Comparison of ENCODE assay signal across 1 cellular context in the genomic region with DNA sequence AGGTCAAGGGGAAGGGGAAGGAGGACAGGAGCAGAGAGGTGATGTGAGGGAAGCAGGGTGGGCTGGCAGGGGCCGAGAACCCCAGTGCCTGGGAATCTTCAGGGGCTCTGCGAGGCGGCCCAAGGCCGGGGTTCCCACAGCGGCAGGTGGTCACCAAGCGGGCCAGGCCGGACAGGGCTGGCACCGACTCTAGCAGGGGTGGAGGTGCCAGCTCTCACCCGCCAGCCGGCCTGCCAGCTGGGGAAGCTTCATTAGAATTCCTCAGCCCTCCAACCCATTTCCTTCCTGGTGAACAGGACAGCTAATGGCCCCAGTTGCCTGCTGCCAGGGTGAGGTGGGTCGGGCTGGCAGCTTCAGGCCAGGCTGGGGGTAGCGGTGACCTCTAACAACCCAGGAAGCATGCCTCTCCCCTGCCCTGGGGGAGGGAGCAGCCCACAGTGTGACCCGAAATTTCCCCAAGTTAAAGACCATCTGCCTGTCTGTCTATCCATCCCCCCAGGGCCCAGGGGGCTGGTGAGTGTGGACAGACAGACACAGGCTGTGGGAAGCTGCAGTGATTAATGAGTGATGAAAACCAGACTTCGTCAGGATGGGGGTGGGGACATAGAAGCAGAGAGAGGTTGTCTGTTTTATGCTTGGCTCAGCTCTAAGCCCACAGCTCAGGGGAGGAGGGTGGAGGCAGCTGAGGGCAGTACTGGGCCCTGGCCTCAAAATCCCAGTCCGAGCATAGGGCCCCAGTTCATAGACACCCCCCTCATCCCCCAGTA.
TF ChIP-seq lines count a peak whose summit lies in the region.

No MANE protein-coding gene starts in this region.

TF ChIP-seq in SK-N-SH treated with all-trans-retinoic acid at 6 μM for 48 hours, 23 proteins besides CTCF, POLR2A, EP300 and RAD21 (continued from another document):
- TF ChIP-seq BACH2 (CRISPR knock-in tag; IDR thresholded peaks at IDR 0.05; ENCODE audit: borderline replicate concordance) (peak; percentile 31; the same call in 1 of the 2 replicates), CSDC2 (CRISPR knock-in tag; IDR thresholded peaks at IDR 0.05) (peak; percentile 93), ZNF8 (CRISPR knock-in tag; IDR thresholded peaks at IDR 0.05) (peak; percentile 62; the same call in 1 of the 2 replicates), TCF4 (CRISPR knock-in tag; IDR thresholded peaks at IDR 0.05; ENCODE audit: borderline replicate concordance) (peak; percentile 97), PPARA (CRISPR knock-in tag; IDR thresholded peaks at IDR 0.05; ENCODE audit: borderline replicate concordance) (0 out of 2 replicates have a peak, but pooled peaks have one; percentile 51)
- TF ChIP-seq, protein P1, sequence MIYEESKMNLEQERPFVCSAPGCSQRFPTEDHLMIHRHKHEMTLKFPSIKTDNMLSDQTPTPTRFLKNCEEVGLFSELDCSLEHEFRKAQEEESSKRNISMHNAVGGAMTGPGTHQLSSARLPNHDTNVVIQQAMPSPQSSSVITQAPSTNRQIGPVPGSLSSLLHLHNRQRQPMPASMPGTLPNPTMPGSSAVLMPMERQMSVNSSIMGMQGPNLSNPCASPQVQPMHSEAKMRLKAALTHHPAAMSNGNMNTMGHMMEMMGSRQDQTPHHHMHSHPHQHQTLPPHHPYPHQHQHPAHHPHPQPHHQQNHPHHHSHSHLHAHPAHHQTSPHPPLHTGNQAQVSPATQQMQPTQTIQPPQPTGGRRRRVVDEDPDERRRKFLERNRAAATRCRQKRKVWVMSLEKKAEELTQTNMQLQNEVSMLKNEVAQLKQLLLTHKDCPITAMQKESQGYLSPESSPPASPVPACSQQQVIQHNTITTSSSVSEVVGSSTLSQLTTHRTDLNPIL (CRISPR knock-in tag; IDR thresholded peaks at IDR 0.05; ENCODE audit: low read depth), result peak; percentile 79; the same call in 1 of the 2 replicates
- TF ChIP-seq, protein P2, sequence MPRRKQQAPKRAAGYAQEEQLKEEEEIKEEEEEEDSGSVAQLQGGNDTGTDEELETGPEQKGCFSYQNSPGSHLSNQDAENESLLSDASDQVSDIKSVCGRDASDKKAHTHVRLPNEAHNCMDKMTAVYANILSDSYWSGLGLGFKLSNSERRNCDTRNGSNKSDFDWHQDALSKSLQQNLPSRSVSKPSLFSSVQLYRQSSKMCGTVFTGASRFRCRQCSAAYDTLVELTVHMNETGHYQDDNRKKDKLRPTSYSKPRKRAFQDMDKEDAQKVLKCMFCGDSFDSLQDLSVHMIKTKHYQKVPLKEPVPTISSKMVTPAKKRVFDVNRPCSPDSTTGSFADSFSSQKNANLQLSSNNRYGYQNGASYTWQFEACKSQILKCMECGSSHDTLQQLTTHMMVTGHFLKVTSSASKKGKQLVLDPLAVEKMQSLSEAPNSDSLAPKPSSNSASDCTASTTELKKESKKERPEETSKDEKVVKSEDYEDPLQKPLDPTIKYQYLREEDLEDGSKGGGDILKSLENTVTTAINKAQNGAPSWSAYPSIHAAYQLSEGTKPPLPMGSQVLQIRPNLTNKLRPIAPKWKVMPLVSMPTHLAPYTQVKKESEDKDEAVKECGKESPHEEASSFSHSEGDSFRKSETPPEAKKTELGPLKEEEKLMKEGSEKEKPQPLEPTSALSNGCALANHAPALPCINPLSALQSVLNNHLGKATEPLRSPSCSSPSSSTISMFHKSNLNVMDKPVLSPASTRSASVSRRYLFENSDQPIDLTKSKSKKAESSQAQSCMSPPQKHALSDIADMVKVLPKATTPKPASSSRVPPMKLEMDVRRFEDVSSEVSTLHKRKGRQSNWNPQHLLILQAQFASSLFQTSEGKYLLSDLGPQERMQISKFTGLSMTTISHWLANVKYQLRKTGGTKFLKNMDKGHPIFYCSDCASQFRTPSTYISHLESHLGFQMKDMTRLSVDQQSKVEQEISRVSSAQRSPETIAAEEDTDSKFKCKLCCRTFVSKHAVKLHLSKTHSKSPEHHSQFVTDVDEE (CRISPR knock-in tag; IDR thresholded peaks at IDR 0.05), result peak; percentile 100
